9 cellular contexts compared by ENCODE assay signal in the genomic region with DNA sequence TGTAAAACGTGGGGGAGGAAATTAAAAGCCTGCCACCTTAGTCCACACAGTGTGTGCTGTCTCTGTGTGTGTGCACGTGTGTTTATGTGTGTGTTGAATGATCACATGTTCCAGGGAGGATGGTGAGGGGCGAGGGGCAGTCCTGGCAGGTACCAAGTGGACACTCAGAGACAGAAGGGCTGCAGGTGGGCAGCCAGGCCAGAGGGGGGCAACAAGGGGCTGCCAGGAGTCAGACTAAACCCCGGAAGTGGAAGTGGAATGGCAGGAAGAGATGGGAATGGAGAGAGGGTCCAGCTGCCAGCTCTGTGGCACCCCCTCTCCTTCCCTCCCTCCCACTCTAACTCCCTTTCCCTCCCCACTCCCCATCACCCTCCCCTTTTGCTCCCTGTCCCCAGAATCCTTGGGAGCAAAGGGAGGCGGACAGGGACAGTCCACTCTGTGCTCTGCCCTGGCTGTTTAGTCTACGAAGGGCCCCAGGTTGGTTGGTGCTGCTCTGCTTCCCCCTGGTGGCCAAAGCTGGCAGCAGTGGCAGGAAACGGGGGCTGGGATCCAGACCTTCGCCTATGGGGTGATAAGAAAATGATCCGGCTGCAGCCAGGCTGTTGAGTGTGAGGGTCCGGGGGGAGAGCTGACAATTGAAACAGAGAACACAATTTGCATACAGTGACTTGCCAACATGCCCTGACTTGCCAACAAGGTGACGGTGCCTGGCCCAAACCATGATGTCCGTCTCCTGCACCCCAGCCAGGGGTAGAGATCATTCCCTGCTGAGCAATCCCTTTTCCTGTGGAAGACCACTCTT. TPM values are rescaled to one million over a fixed set of nuclear protein-coding genes. Genes with fewer than 3 reads are reported as not detected.
DNase-seq lines count a peak whose midpoint lies in the region; ATAC-seq, FAIRE-seq and TF ChIP-seq lines count a peak whose summit lies in the region.
"Had no signal": no experiment of that assay in that cellular context is flagged by ENCODE, and none has a peak within 500 bp of the region (broad histone marks: within the 10 kb centered on the region; RNA-seq: fewer than 3 reads in every experiment).

No MANE protein-coding gene starts in this region.

- FAIRE-seq in bronchial epithelial cell (lab: Jason Lieb, UNC) = no peak
- FAIRE-seq: endometrium had no signal

- no peak for ATAC-seq in HG03520 (IDR thresholded peaks at IDR 0.05; ENCODE audit: unreplicated experiment)

- H3K27me3 ChIP-seq in H7 (ENCODE audit: control insufficient read depth, insufficient read depth, low read length) (no peaks in the 10 kb centered on the region), WERI-Rb-1 (ENCODE audit: insufficient read depth, low read depth, severe bottlenecking) (no peaks in the 10 kb centered on the region), bronchial epithelial cell (ENCODE audit: control insufficient read depth, insufficient read depth, low read length) (no peaks in the 10 kb centered on the region)

- peak overlapping the region; percentile 34; the same call in 1 of the 2 replicates for H3K4me3 ChIP-seq in H7 (ENCODE audit: insufficient read depth, low read depth, low read length)
- peak overlapping the region; percentile 53 for H3K4me3 ChIP-seq in WERI-Rb-1 (ENCODE audit: low read depth, low read length)
- no peak overlapping the region for H3K4me3 ChIP-seq in bronchial epithelial cell (ENCODE audit: low read depth, low read length)

- H3K36me3 ChIP-seq in H7 (replicated peaks; ENCODE audit: control insufficient read depth, insufficient read depth, low read length) = no peaks in the 10 kb centered on the region
- no peaks in the 10 kb centered on the region for H3K36me3 ChIP-seq in WERI-Rb-1
- H3K36me3 ChIP-seq in bronchial epithelial cell (ENCODE audit: control insufficient read depth, insufficient read depth, low read length) = peaks cover 7% of the 10 kb centered on the region

- no peaks in the 10 kb centered on the region for H3K9me3 ChIP-seq in WERI-Rb-1 (ENCODE audit: severe bottlenecking)

- H3K27ac ChIP-seq in WERI-Rb-1 = peak overlapping the region; percentile 67

- TF ChIP-seq CTCF in WERI-Rb-1 (IDR thresholded peaks at IDR 0.05; ENCODE audit: low read depth, low read length) (peak; percentile 81), bronchial epithelial cell (IDR thresholded peaks at IDR 0.05; ENCODE audit: insufficient read depth, low read length, severe bottlenecking) (peak; percentile 87)

- DNase-seq in DMS114 treated with DMSO at 0.1 percent for 48 hours (lab: John Stamatoyannopoulos, UW; ENCODE audit: unreplicated experiment) = peak; percentile 18
- peak; percentile 86 for DNase-seq in H7
- DNase-seq in NCI-H1930 (lab: John Stamatoyannopoulos, UW) = peak; percentile 50 to 57
- DNase-seq in WERI-Rb-1 = peak; percentile 85
- DNase-seq in bronchial epithelial cell (ENCODE audit: low read depth) = peak; percentile 40
- DNase-seq in inferior parietal cortex (ENCODE audit: extremely low spot score) = peak; percentile 58
- DNase-seq in stimulated activated CD4-positive, alpha-beta T cell treated with anti-CD3 and anti-CD28 coated beads, Interleukin-12 subunit alpha, Interleukin-12 subunit beta, amount 100 ng/mL, for 24 hours (ENCODE audit: low read depth in 2 of 2) = peak; percentile 43 to 72

RNA-seq across cellular contexts. Expression of a gene that starts 24.4 kb away (rescaled TPM):
- 0.11 and 0.35 TPM in 2 replicates for total RNA-seq in H7 (2014; rRNA removed; shearing (Covaris generic))
- total RNA-seq in bronchial epithelial cell = 9.0 and 13.7 TPM in 2 replicates

RNA-seq across cellular contexts. Expression of a gene that starts 29.6 kb away (rescaled TPM):
- total RNA-seq in H7 (2014; rRNA removed; shearing (Covaris generic)) = 0.66 TPM in 1 of 2 replicates, not detected in the other
- total RNA-seq in bronchial epithelial cell = 0.26 TPM in 1 of 2 replicates, not detected in the other

Comparison
In these comparisons a context has a peak if more than half of its experiments do, and no peak if none do; other contexts are left out.
1. DNase-seq: peak in every context shown above with its lines; median percentile 86 in H7; 85 in WERI-Rb-1; 58 in inferior parietal cortex; 58 in stimulated activated CD4-positive, alpha-beta T cell treated with anti-CD3 and anti-CD28 coated beads, Interleukin-12 subunit alpha, Interleukin-12 subunit beta, amount 100 ng/mL, for 24 hours; 54 in NCI-H1930; 40 in bronchial epithelial cell; 18 in DMS114 treated with DMSO at 0.1 percent for 48 hours.